In genomic region chr2:119476301-119477117, GRCh38 we compare ENCODE assay signal across 8 cellular contexts. TPM values are rescaled to one million over a fixed set of nuclear protein-coding genes. Genes with fewer than 3 reads are reported as not detected.
DNase-seq lines count a peak whose midpoint lies in the region; ATAC-seq, FAIRE-seq and TF ChIP-seq lines count a peak whose summit lies in the region.

No MANE protein-coding gene starts in this region.

- 0 out of 2 replicates have a peak overlapping the region, but pooled peaks have one; percentile 42 for H2BK12ac ChIP-seq in H1 (ENCODE audit: low read depth, low read length)

- no peak for TF ChIP-seq POLR2A in H1 (IDR thresholded peaks at IDR 0.05; ENCODE audit: control extremely low read depth in 1 of 2, low read depth in 2 of 2, low read length in 2 of 2)

- H3K36me3 ChIP-seq in Loucy (ENCODE audit: insufficient read depth, low read length) (no peaks in the 10 kb centered on the region), SU-DHL-6 (ENCODE audit: low read length) (no peaks in the 10 kb centered on the region), H1 (ENCODE audit: control insufficient read depth in 2 of 4, insufficient read depth in 4 of 4, low read length in 3 of 4) (no peaks in the 10 kb centered on the region), lower lobe of right lung (no peaks in the 10 kb centered on the region)

- H3K9ac ChIP-seq in Loucy (ENCODE audit: low read depth, low read length, poor library complexity, severe bottlenecking) (no peak overlapping the region), SU-DHL-6 (ENCODE audit: low read length) (no peak overlapping the region), H1 (replicated peaks in 1 of 4; ENCODE audit: extremely low read depth in 1 of 4, low read depth in 3 of 4, low read length in 3 of 4) (no peak overlapping the region)

- H2BK5ac ChIP-seq in H1 (ENCODE audit: low read depth, low read length) = 0 out of 2 replicates have a peak overlapping the region, but pooled peaks have one; percentile 19

- no peak for TF ChIP-seq EP300 in H1 (IDR thresholded peaks at IDR 0.05; ENCODE audit: borderline replicate concordance in 1 of 2, low read depth in 2 of 2, low read length in 2 of 2)

- peaks cover 8% of the 10 kb centered on the region for H3K27me3 Mint-ChIP-seq in activated CD4-positive, alpha-beta T cell treated with anti-CD3 and anti-CD28 coated beads for 36 hours
- peaks cover 17% of the 10 kb centered on the region for H3K27me3 Mint-ChIP-seq in stimulated activated naive CD8-positive, alpha-beta T cell treated with anti-CD3 and anti-CD28 coated beads, Interleukin-15, amount 100 ng/mL, for 72 hours

- no peaks in the 10 kb centered on the region for H3K79me1 ChIP-seq in H1 (ENCODE audit: low read depth, low read length)

- H3K9me3 Mint-ChIP-seq in activated CD4-positive, alpha-beta T cell treated with anti-CD3 and anti-CD28 coated beads for 36 hours (ENCODE audit: low read depth) = no peaks in the 10 kb centered on the region
- no peaks in the 10 kb centered on the region for H3K9me3 Mint-ChIP-seq in stimulated activated naive CD8-positive, alpha-beta T cell treated with anti-CD3 and anti-CD28 coated beads, Interleukin-15, amount 100 ng/mL, for 72 hours

- intact Hi-C loops in activated CD4-positive, alpha-beta T cell treated with anti-CD3 and anti-CD28 coated beads for 36 hours (cut with DNase I, micrococcal nuclease) = loop anchor here (1.0 to 10.0 kb wide), 5 partner anchors 69 to 596 kb away; no protein-coding TSS in a partner anchor
- intact Hi-C loops in lower lobe of right lung (cut with DNase I) = loop anchor here (5.0 kb wide), 1 partner anchor 69 kb away; no protein-coding TSS in a partner anchor

- no peak overlapping the region for H3K18ac ChIP-seq in H1 (ENCODE audit: extremely low read depth, low read length)

- peak; percentile 85 for FAIRE-seq in H1 (lab: Jason Lieb, UNC)

- H3K27ac ChIP-seq in SU-DHL-6 (ENCODE audit: low read depth, low read length) (no peak overlapping the region), H1 (ENCODE audit: low read depth, low read length) (no peak overlapping the region), lower lobe of right lung (no peak overlapping the region)

- CTCF ChIA-PET in activated CD4-positive, alpha-beta T cell treated with anti-CD3 and anti-CD28 coated beads for 36 hours (lab: Charles Lee) = interaction anchor here (0.6 to 5.0 kb wide), 24 partner anchors 9 to 599 kb away, joined by 3 to 43 read pairs (median 4); no protein-coding TSS in a partner anchor
- CTCF ChIA-PET in H1 (lab: Charles Lee; ENCODE audit: partially characterized antibody) = interaction anchor here (0.6 to 16.2 kb wide), 60 partner anchors 9 to 843 kb away, joined by 3 to 411 read pairs (median 5); partner anchors contain the start of gene SCTR

- no peak overlapping the region for H2AFZ ChIP-seq in Loucy (ENCODE audit: low read length)
- H2AFZ ChIP-seq in SU-DHL-6 (ENCODE audit: low read depth, low read length, severe bottlenecking) = no peak overlapping the region
- H2AFZ ChIP-seq in H1 (ENCODE audit: low read length) = no peak overlapping the region

- H3K23me2 ChIP-seq in H1 (ENCODE audit: low read depth, low read length) = no peaks in the 10 kb centered on the region

- ATAC-seq in activated CD4-positive, alpha-beta T cell treated with anti-CD3 and anti-CD28 coated beads for 36 hours = peak; percentile 79
- ATAC-seq in GM21619 (IDR thresholded peaks at IDR 0.05; ENCODE audit: unreplicated experiment) = peak; percentile 58
- peak; percentile 85 to 86 for ATAC-seq in lower lobe of right lung
- peak; percentile 66 for ATAC-seq in stimulated activated naive CD8-positive, alpha-beta T cell treated with anti-CD3 and anti-CD28 coated beads, Interleukin-15, amount 100 ng/mL, for 72 hours

- H3F3A ChIP-seq in Loucy (ENCODE audit: low read depth) (no peaks in the 10 kb centered on the region), SU-DHL-6 (ENCODE audit: insufficient read depth) (no peaks in the 10 kb centered on the region)

- H3K4me2 ChIP-seq in Loucy (ENCODE audit: low read depth, low read length, poor library complexity, severe bottlenecking) (no peak overlapping the region), SU-DHL-6 (ENCODE audit: low read depth, low read length, poor library complexity, severe bottlenecking) (no peak overlapping the region), H1 (ENCODE audit: insufficient read depth in 1 of 2, low read depth in 2 of 2, low read length in 2 of 2) (peak overlapping the region in 1 of 2 experiments; percentile 53; a peak in 3 of 4 replicates)

- no peak overlapping the region for H4K91ac ChIP-seq in H1 (replicated peaks; ENCODE audit: insufficient read length, low read length)

- no peak overlapping the region for H3K4me3 Mint-ChIP-seq in activated CD4-positive, alpha-beta T cell treated with anti-CD3 and anti-CD28 coated beads for 36 hours
- no peak overlapping the region for H3K4me3 Mint-ChIP-seq in stimulated activated naive CD8-positive, alpha-beta T cell treated with anti-CD3 and anti-CD28 coated beads, Interleukin-15, amount 100 ng/mL, for 72 hours

- H3K9me3 ChIP-seq in Loucy (ENCODE audit: insufficient read depth, low read depth, low read length) = no peaks in the 10 kb centered on the region
- H3K9me3 ChIP-seq in SU-DHL-6 (ENCODE audit: insufficient read depth, low read length) = no peaks in the 10 kb centered on the region
- H3K9me3 ChIP-seq in H1 (ENCODE audit: insufficient read depth in 2 of 2, low read depth in 1 of 2, low read length in 1 of 2) = no peaks in the 10 kb centered on the region
- no peaks in the 10 kb centered on the region for H3K9me3 ChIP-seq in lower lobe of right lung

- TF ChIP-seq CTCF in Loucy (conservative IDR thresholded peaks at IDR 0.05; ENCODE audit: low read length) (peak; percentile 97), SU-DHL-6 (IDR thresholded peaks at IDR 0.05; ENCODE audit: insufficient read depth, low read length, poor library complexity, severe bottlenecking) (peak; percentile 79), H1 (IDR thresholded peaks at IDR 0.05; ENCODE audit: control extremely low read depth in 1 of 3, insufficient read depth in 1 of 3, low read depth in 1 of 3, low read length in 3 of 3) (peak; percentile 93 to 98 (median 98)), lower lobe of right lung (IDR thresholded peaks at IDR 0.05) (peak; percentile 99)

- no peaks in the 10 kb centered on the region for H3K4me1 ChIP-seq in Loucy (ENCODE audit: insufficient read depth, low read length, poor library complexity, severe bottlenecking)
- peaks cover 0 to 14% (median 8%) of the 10 kb centered on the region in 4 experiments; a peak in 5 of 7 replicates for H3K4me1 ChIP-seq in H1 (replicated peaks in 1 of 4; ENCODE audit: control insufficient read depth in 3 of 4, insufficient read depth in 4 of 4, low read length in 3 of 4)
- H3K4me1 ChIP-seq in lower lobe of right lung = peaks cover 10% of the 10 kb centered on the region

- H2BK15ac ChIP-seq in H1 (ENCODE audit: low read length) = 0 out of 2 replicates have a peak overlapping the region, but pooled peaks have one; percentile 4

- no peak overlapping the region for H3K4ac ChIP-seq in H1 (replicated peaks; ENCODE audit: insufficient read length, low read depth, low read length)

- H2BK20ac ChIP-seq in H1 (ENCODE audit: low read length) = no peak overlapping the region

- H3K79me2 ChIP-seq in Loucy (ENCODE audit: insufficient read depth, low read length) = no peaks in the 10 kb centered on the region
- no peaks in the 10 kb centered on the region for H3K79me2 ChIP-seq in SU-DHL-6 (ENCODE audit: insufficient read depth, low read length)
- H3K79me2 ChIP-seq in H1 (ENCODE audit: control insufficient read depth in 1 of 2, insufficient read depth in 2 of 2, low read length in 2 of 2) = no peaks in the 10 kb centered on the region

- no peak overlapping the region for H3K27ac Mint-ChIP-seq in activated CD4-positive, alpha-beta T cell treated with anti-CD3 and anti-CD28 coated beads for 36 hours
- peak overlapping the region in 1 of 2 donors; percentile 93 for H3K27ac Mint-ChIP-seq in stimulated activated naive CD8-positive, alpha-beta T cell treated with anti-CD3 and anti-CD28 coated beads, Interleukin-15, amount 100 ng/mL, for 72 hours

- H3K56ac ChIP-seq in H1 (replicated peaks; ENCODE audit: insufficient read length, low read depth, low read length) = no peak overlapping the region

- no peak overlapping the region for H2BK120ac ChIP-seq in H1 (replicated peaks; ENCODE audit: low read depth, low read length)

- H2AK5ac ChIP-seq in H1 (ENCODE audit: low read depth, low read length) = no peak overlapping the region

- no peak overlapping the region for H3K23ac ChIP-seq in H1 (ENCODE audit: insufficient read length)

- H4K5ac ChIP-seq in H1 (ENCODE audit: insufficient read length, low read depth, low read length) = no peak overlapping the region

- H3K4me3 ChIP-seq in Loucy (ENCODE audit: low read length, poor library complexity, severe bottlenecking) (no peak overlapping the region), SU-DHL-6 (ENCODE audit: insufficient read depth, low read length, poor library complexity, severe bottlenecking) (no peak overlapping the region), H1 (ENCODE audit: extremely low read depth in 1 of 4, insufficient read depth in 2 of 4, low read depth in 3 of 4, low read length in 4 of 4) (no peak overlapping the region), lower lobe of right lung (no peak overlapping the region)

- peak; percentile 60 for DNase-seq in activated CD4-positive, alpha-beta T cell treated with anti-CD3 and anti-CD28 coated beads for 36 hours
- no peak for DNase-seq in activated CD4-positive, alpha-beta T cell treated with anti-CD3 and anti-CD28 coated beads, Interleukin-2, amount 50 U/mL, for 4 hours
- peak; percentile 67 to 87 for DNase-seq in H1 (ENCODE audit: low read depth in 1 of 2, low spot score in 2 of 2)
- DNase-seq in lower lobe of right lung = no peak
- DNase-seq in stimulated activated naive CD8-positive, alpha-beta T cell treated with anti-CD3 and anti-CD28 coated beads, Interleukin-15, amount 100 ng/mL, for 72 hours = peak; percentile 45 to 46

- H3K14ac ChIP-seq in H1 (ENCODE audit: insufficient read length) = no peak overlapping the region

- H4K20me1 ChIP-seq in Loucy (ENCODE audit: insufficient read depth, low read length, poor library complexity, severe bottlenecking) = no peaks in the 10 kb centered on the region
- H4K20me1 ChIP-seq in SU-DHL-6 (ENCODE audit: low read depth, low read length) = no peaks in the 10 kb centered on the region
- H4K20me1 ChIP-seq in H1 (replicated peaks in 1 of 2; ENCODE audit: control insufficient read depth in 1 of 2, insufficient read depth in 2 of 2, low read length in 2 of 2) = no peaks in the 10 kb centered on the region

- H3K27me3 ChIP-seq in Loucy (ENCODE audit: insufficient read depth, low read length, poor library complexity, severe bottlenecking) = no peaks in the 10 kb centered on the region
- H3K27me3 ChIP-seq in SU-DHL-6 (ENCODE audit: low read length) = no peaks in the 10 kb centered on the region
- H3K27me3 ChIP-seq in H1 (replicated peaks in 1 of 4; ENCODE audit: control insufficient read depth in 3 of 4, extremely low read depth in 1 of 4, insufficient read depth in 3 of 4, low read length in 3 of 4) = no peaks in the 10 kb centered on the region; a peak in 1 of 7 replicates
- H3K27me3 ChIP-seq in lower lobe of right lung (ENCODE audit: low read depth) = no peaks in the 10 kb centered on the region

- POLR2A ChIA-PET in activated CD4-positive, alpha-beta T cell treated with anti-CD3 and anti-CD28 coated beads for 36 hours (lab: Charles Lee) = no interaction called here
- POLR2A ChIA-PET in H1 (lab: Charles Lee; ENCODE audit: partially characterized antibody) = interaction anchor here (0.8 to 0.9 kb wide), 2 partner anchors 9 to 70 kb away, joined by 3 to 4 read pairs; no protein-coding TSS in a partner anchor

- H3K9me2 ChIP-seq in Loucy (replicated peaks; ENCODE audit: low read depth, low read length) = no peaks in the 10 kb centered on the region
- no peaks in the 10 kb centered on the region for H3K9me2 ChIP-seq in SU-DHL-6 (replicated peaks; ENCODE audit: insufficient read depth, low read length)

- 45% methylated on average over 18 of the region's 20 CpGs; no CpG with 5 or more reads in 1 of the 2 experiments for WGBS in H1 (ENCODE audit: extremely low coverage in 1 of 2, insufficient coverage in 1 of 2, insufficient read length in 1 of 2, insufficient replicate concordance in 2 of 2, low coverage in 1 of 2, low lambda C conversion rate in 2 of 2, missing lambda C conversion rate in 1 of 2), 2 experiments

- TF ChIP-seq RAD21 in H1 (IDR thresholded peaks at IDR 0.05 in 1 of 2, conservative IDR thresholded peaks at IDR 0.05 in 1 of 2; ENCODE audit: low read depth in 2 of 2, low read length in 2 of 2) = peak; percentile 95 to 97

- H3K36me3 Mint-ChIP-seq in activated CD4-positive, alpha-beta T cell treated with anti-CD3 and anti-CD28 coated beads for 36 hours (ENCODE audit: low read depth) = no peaks in the 10 kb centered on the region

- H4K8ac ChIP-seq in H1 (ENCODE audit: extremely low read depth, insufficient read depth, low read length) = no peak overlapping the region

- no peaks in the 10 kb centered on the region for H3K4me1 Mint-ChIP-seq in activated CD4-positive, alpha-beta T cell treated with anti-CD3 and anti-CD28 coated beads for 36 hours
- peaks cover 6% of the 10 kb centered on the region for H3K4me1 Mint-ChIP-seq in stimulated activated naive CD8-positive, alpha-beta T cell treated with anti-CD3 and anti-CD28 coated beads, Interleukin-15, amount 100 ng/mL, for 72 hours

RNA-seq across cellular contexts. Expression of gene TMEM37, which starts 44.9 kb away (rescaled TPM):
- total RNA-seq in activated CD4-positive, alpha-beta T cell treated with anti-CD3 and anti-CD28 coated beads for 36 hours = not detected
- total RNA-seq in H1 (2021; fragmentation: NEBNext Ultra II Directional; extraction: Animal tissue kit (Norgen Biotek cat#: 25700)) = 9.9 and 11.0 TPM in 2 replicates
- 16.2 and 20.4 TPM in 2 replicates for polyA plus RNA-seq in H1 (2011; rRNA removed)
- polyA plus RNA-seq in H1 (2011; cell fraction: cytosol; rRNA removed) = 13.4 TPM
- polyA plus RNA-seq in H1 (2011; cell fraction: nucleus; rRNA removed) = 13.5 TPM
- polyA plus RNA-seq in H1 (2012, experiment 1 of 2) = 7.9 to 9.4 TPM (median 8.6 TPM) in 4 replicates
- 12.2 TPM for polyA plus RNA-seq in H1 (2012, experiment 2 of 2)
- polyA plus RNA-seq in H1 (2013, experiment 1 of 2) = 9.0 TPM
- polyA plus RNA-seq in H1 (2013, experiment 2 of 2) = 10.0 TPM
- polyA minus RNA-seq in H1 (2011; rRNA and poly(A)+ RNA removed) = 6.5 and 8.2 TPM in 2 replicates
- 4.6 TPM for polyA minus RNA-seq in H1 (2011; cell fraction: cytosol; rRNA and poly(A)+ RNA removed)
- polyA minus RNA-seq in H1 (2011; cell fraction: nucleus; rRNA and poly(A)+ RNA removed) = 9.5 TPM
- 21.7 TPM for total RNA-seq in lower lobe of right lung

RNA-seq across cellular contexts. Expression of gene SCTR, which starts 47.8 kb away (rescaled TPM):
- total RNA-seq in activated CD4-positive, alpha-beta T cell treated with anti-CD3 and anti-CD28 coated beads for 36 hours = not detected
- not detected in 2 replicates for total RNA-seq in H1 (2021; fragmentation: NEBNext Ultra II Directional; extraction: Animal tissue kit (Norgen Biotek cat#: 25700))
- polyA plus RNA-seq in H1 (2011; rRNA removed) = 0.15 and 0.61 TPM in 2 replicates
- polyA plus RNA-seq in H1 (2011; cell fraction: cytosol; rRNA removed) = 0.19 TPM
- 1.2 TPM for polyA plus RNA-seq in H1 (2011; cell fraction: nucleus; rRNA removed)
- polyA plus RNA-seq in H1 (2012, experiment 1 of 2) = 0.48 to 0.96 TPM (median 0.52 TPM) in 3 of 4 replicates, not detected in the other
- polyA plus RNA-seq in H1 (2012, experiment 2 of 2) = 0.08 TPM
- 0.02 TPM for polyA plus RNA-seq in H1 (2013, experiment 1 of 2)
- 0.07 TPM for polyA plus RNA-seq in H1 (2013, experiment 2 of 2)
- 0.12 and 0.25 TPM in 2 replicates for polyA minus RNA-seq in H1 (2011; rRNA and poly(A)+ RNA removed)
- not detected for polyA minus RNA-seq in H1 (2011; cell fraction: cytosol; rRNA and poly(A)+ RNA removed)
- polyA minus RNA-seq in H1 (2011; cell fraction: nucleus; rRNA and poly(A)+ RNA removed) = 0.40 TPM
- total RNA-seq in lower lobe of right lung = 13.2 TPM

Comparison
In these comparisons a context has a peak if more than half of its experiments do, and no peak if none do; other contexts are left out.
1. DNase-seq: peak in activated CD4-positive, alpha-beta T cell treated with anti-CD3 and anti-CD28 coated beads for 36 hours (single experiment), H1 (2 of 2) and stimulated activated naive CD8-positive, alpha-beta T cell treated with anti-CD3 and anti-CD28 coated beads, Interleukin-15, amount 100 ng/mL, for 72 hours (2 of 2); none in activated CD4-positive, alpha-beta T cell treated with anti-CD3 and anti-CD28 coated beads, Interleukin-2, amount 50 U/mL, for 4 hours (0 of 2) and lower lobe of right lung (single experiment).
2. RNA of gene TMEM37, which starts 44.9 kb away (total RNA-seq): 21.7 TPM in lower lobe of right lung (single experiment) and 9.9 to 11.0 TPM in H1; not detected in activated CD4-positive, alpha-beta T cell treated with anti-CD3 and anti-CD28 coated beads for 36 hours; every median in the first group is over 10 times any median in the second.
3. RNA of gene SCTR, which starts 47.8 kb away (total RNA-seq): 13.2 TPM in lower lobe of right lung (single experiment); not detected in activated CD4-positive, alpha-beta T cell treated with anti-CD3 and anti-CD28 coated beads for 36 hours and not detected in H1; every median in the first group is over 10 times any median in the second.
4. Peak in every context shown above with its lines, with median percentiles within 50 percentile points of each other: ATAC-seq and CTCF ChIP-seq.